Comparison of ENCODE assay signal across 8 cellular contexts in the genomic region with DNA sequence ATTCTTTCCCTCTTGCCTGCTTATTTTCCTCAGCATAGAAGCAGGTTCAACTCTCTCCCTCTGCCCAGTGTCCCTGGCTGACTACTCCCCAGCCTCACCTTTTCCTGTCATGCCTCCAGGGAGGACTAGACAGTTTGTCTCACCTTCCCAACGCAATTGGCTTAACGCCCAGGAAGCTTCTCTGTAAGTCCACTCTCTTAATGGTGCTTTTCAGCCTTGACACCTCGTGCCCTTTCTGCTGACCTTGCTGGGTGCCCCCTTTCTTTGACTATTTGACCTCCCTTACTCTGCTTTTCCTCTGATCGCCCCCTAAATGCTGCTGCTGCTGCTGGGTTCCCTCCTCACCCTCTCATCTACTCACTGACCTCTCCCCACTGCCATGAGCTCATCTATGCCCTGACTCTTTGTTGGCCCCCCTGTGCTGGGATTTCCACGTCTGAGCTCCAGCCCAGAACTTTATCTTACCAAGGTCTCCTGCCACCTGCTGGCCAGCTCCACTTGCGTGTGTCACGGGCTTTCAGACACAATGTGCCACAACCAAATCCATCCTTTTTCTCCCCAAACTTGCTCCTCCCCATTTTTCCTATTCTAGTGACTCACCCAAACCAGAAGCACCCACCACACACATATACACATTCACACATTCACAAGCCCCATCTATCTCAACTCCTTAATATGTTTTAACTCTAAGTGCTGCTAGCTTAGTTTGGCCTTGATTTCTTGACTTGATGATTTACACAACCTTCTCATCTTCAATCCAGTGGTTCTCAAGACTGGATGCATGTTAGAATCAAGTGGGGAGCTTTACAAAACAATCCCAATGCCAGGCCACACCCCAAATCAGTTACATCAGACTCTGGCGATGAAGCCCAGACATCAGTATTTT. TPM values are rescaled to one million over a fixed set of nuclear protein-coding genes. Genes with fewer than 3 reads are reported as not detected.
DNase-seq lines count a peak whose midpoint lies in the region; ATAC-seq and TF ChIP-seq lines count a peak whose summit lies in the region.

No MANE protein-coding gene starts in this region.

- no peak overlapping the region for H3K18ac ChIP-seq in trophoblast cell (ENCODE audit: low read length)

- H4K12ac ChIP-seq in trophoblast cell (ENCODE audit: low read depth, low read length), result no peak overlapping the region

- peak; percentile 45 to 61 for ATAC-seq in activated CD4-positive, CD25-positive, alpha-beta regulatory T cell treated with anti-CD3 and anti-CD28 coated beads, Interleukin-2, amount 50 U/mL, for 24 hours
- no peak for ATAC-seq in HG02970 (IDR thresholded peaks at IDR 0.05; ENCODE audit: low FRiP score, unreplicated experiment)
- no peak for ATAC-seq in GM21529 (IDR thresholded peaks at IDR 0.05; ENCODE audit: unreplicated experiment)

- TF ChIP-seq CTCF in fibroblast of the aortic adventitia (IDR thresholded peaks at IDR 0.05; ENCODE audit: insufficient read depth, low read length), result peak; percentile 70

- no CpG with 5 or more reads among the region's 8 CpGs for WGBS in trophoblast cell (ENCODE audit: extremely low coverage, insufficient coverage, insufficient read length)

- no peak overlapping the region for H3K9ac ChIP-seq in trophoblast cell (ENCODE audit: low read length)

- no peak overlapping the region for H3K27ac ChIP-seq in trophoblast cell (ENCODE audit: low read depth, low read length)

- H4K8ac ChIP-seq in trophoblast cell (ENCODE audit: low read depth, low read length), result no peak overlapping the region

- H3K4me3 ChIP-seq in fibroblast of the aortic adventitia (ENCODE audit: low read depth, low read length) (no peak overlapping the region), trophoblast cell (ENCODE audit: low read depth, low read length) (no peak overlapping the region)

- H3K36me3 ChIP-seq in trophoblast cell (ENCODE audit: control insufficient read depth in 1 of 2, insufficient read depth in 2 of 2, low read length in 2 of 2), result no peaks in the 10 kb centered on the region

- H2BK5ac ChIP-seq in trophoblast cell (ENCODE audit: low read depth, low read length, poor library complexity), result no peak overlapping the region

- no peaks in the 10 kb centered on the region for H3K79me1 ChIP-seq in trophoblast cell (ENCODE audit: low read length)

- DNase-seq in activated CD4-positive, CD25-positive, alpha-beta regulatory T cell treated with anti-CD3 and anti-CD28 coated beads, Interleukin-2, amount 50 U/mL, for 72 hours, result no peak
- DNase-seq in NCI-H774 (lab: John Stamatoyannopoulos, UW) (peak; percentile 5), activated T-cell treated with anti-CD3 and anti-CD28 coated beads for 48 hours (ENCODE audit: low read depth) (peak; percentile 29), fibroblast of the aortic adventitia (ENCODE audit: low read depth) (peak; percentile 68), trophoblast cell (peak; percentile 36 to 66)

- no peak overlapping the region for H3K4me2 ChIP-seq in trophoblast cell (ENCODE audit: low read length)

- H4K91ac ChIP-seq in trophoblast cell (ENCODE audit: low read depth, low read length), result no peak overlapping the region

- H2AK5ac ChIP-seq in trophoblast cell (ENCODE audit: low read length), result no peak overlapping the region

- no peaks in the 10 kb centered on the region for H3K9me3 ChIP-seq in trophoblast cell (ENCODE audit: insufficient read depth, low read depth, low read length)

- H3K23ac ChIP-seq in trophoblast cell (ENCODE audit: low read length), result no peak overlapping the region

- no peak overlapping the region for H3K4ac ChIP-seq in trophoblast cell (ENCODE audit: low read depth, low read length)

- H2BK120ac ChIP-seq in trophoblast cell (ENCODE audit: insufficient read depth, low read length, poor library complexity), result no peak overlapping the region

- no peak overlapping the region for H3K14ac ChIP-seq in trophoblast cell (ENCODE audit: low read length)

- H3K4me1 ChIP-seq in trophoblast cell (ENCODE audit: control insufficient read depth in 1 of 2, insufficient read depth in 2 of 2, low read length in 2 of 2), result no peaks in the 10 kb centered on the region

- no peaks in the 10 kb centered on the region for H3K27me3 ChIP-seq in trophoblast cell (ENCODE audit: insufficient read depth, low read length)

- no peak overlapping the region for H2BK12ac ChIP-seq in trophoblast cell (ENCODE audit: low read length)

- no peaks in the 10 kb centered on the region for H3K79me2 ChIP-seq in trophoblast cell (ENCODE audit: control insufficient read depth, insufficient read depth, low read length, poor library complexity)

- no peak overlapping the region for H2AFZ ChIP-seq in trophoblast cell (ENCODE audit: insufficient read depth, low read length, poor library complexity)

RNA-seq across cellular contexts. Expression of gene EPB42, which starts 16.6 kb away (rescaled TPM):
- total RNA-seq in fibroblast of the aortic adventitia (ENCODE audit: low replicate concordance), result not detected in 2 replicates
- polyA plus RNA-seq in trophoblast cell (2013), result not detected in 2 replicates

RNA-seq across cellular contexts. Expression of gene CCNDBP1, which starts 19.1 kb away (rescaled TPM):
- total RNA-seq in fibroblast of the aortic adventitia (ENCODE audit: low replicate concordance), result 44.6 and 61.2 TPM in 2 replicates
- polyA plus RNA-seq in trophoblast cell (2013), result 56.8 and 61.3 TPM in 2 replicates

Comparison
In these comparisons a context has a peak if more than half of its experiments do, and no peak if none do; other contexts are left out.
1. ATAC-seq: peak in activated CD4-positive, CD25-positive, alpha-beta regulatory T cell treated with anti-CD3 and anti-CD28 coated beads, Interleukin-2, amount 50 U/mL, for 24 hours (2 of 2); none in HG02970 (single experiment) and GM21529 (single experiment).